Comparison of ENCODE assay signal across 8 cellular contexts in genomic region chr10:121974019-121974534, GRCh38. TPM values are rescaled to one million over a fixed set of nuclear protein-coding genes. Genes with fewer than 3 reads are reported as not detected.
DNase-seq lines count a peak whose midpoint lies in the region; ATAC-seq, FAIRE-seq and TF ChIP-seq lines count a peak whose summit lies in the region.

No MANE protein-coding gene starts in this region.

- no peak for FAIRE-seq in GM12891 (lab: Jason Lieb, UNC)

- intact Hi-C loops in left lung (cut with DNase I) (no loop called here), transverse colon (cut with DNase I; ENCODE audit: low total_unique reads) (loop anchor here (2.0 to 10.0 kb wide), 2 partner anchors 71 to 139 kb away; no protein-coding TSS in a partner anchor)

- H3K36me3 ChIP-seq in left lung, result peaks cover 0 to 23% of the 10 kb centered on the region in 2 donors
- H3K36me3 ChIP-seq in transverse colon, result peaks cover 0 to 16% (median 7%) of the 10 kb centered on the region in 4 donors

- in situ Hi-C loops in transverse colon (cut with MboI; ENCODE audit: low pct_ligation_motif_present in 1 of 4, low pct_unique_long_range_greater_than_20kb in 1 of 4, low sequenced_read_pairs in 3 of 4), result no loop called here

- H3K9me3 Mint-ChIP-seq in activated naive CD8-positive, alpha-beta T cell (ENCODE audit: low read depth), result no peaks in the 10 kb centered on the region

- no peak for TF ChIP-seq POLR2A in transverse colon (IDR thresholded peaks at IDR 0.05)
- no peak for TF ChIP-seq POLR2A in GM12891 (IDR thresholded peaks at IDR 0.05; ENCODE audit: low read depth, low read length)

- peak overlapping the region; percentile 90 for H3K4me3 Mint-ChIP-seq in activated naive CD8-positive, alpha-beta T cell

- TF ChIP-seq CTCF in left lung (IDR thresholded peaks at IDR 0.05) (no peak), transverse colon (IDR thresholded peaks at IDR 0.05) (peak in 1 of 5 experiments; percentile 20)

- H3K4me1 Mint-ChIP-seq in activated naive CD8-positive, alpha-beta T cell (ENCODE audit: low read depth), result peaks cover 26% of the 10 kb centered on the region

- H3K27me3 ChIP-seq in left lung (no peaks in the 10 kb centered on the region), transverse colon (no peaks in the 10 kb centered on the region)

- ATAC-seq in GM18508 (IDR thresholded peaks at IDR 0.05; ENCODE audit: insufficient read depth, unreplicated experiment) (peak; percentile 28), HG03095 (IDR thresholded peaks at IDR 0.05; ENCODE audit: unreplicated experiment) (peak; percentile 15), left lung (peak; percentile 43)

- peaks cover 8 to 29% of the 10 kb centered on the region in 2 donors for H3K4me1 ChIP-seq in left lung
- H3K4me1 ChIP-seq in transverse colon, result peaks cover 11 to 22% (median 19%) of the 10 kb centered on the region in 4 donors

- peak overlapping the region; percentile 83 to 89 for H3K4me3 ChIP-seq in left lung
- peak overlapping the region; percentile 84 to 99 (median 94) for H3K4me3 ChIP-seq in transverse colon

- TF ChIP-seq EP300 in transverse colon (IDR thresholded peaks at IDR 0.05; ENCODE audit: low read depth), result no peak

- H3K27me3 Mint-ChIP-seq in activated naive CD8-positive, alpha-beta T cell, result no peaks in the 10 kb centered on the region

- H3K9me3 ChIP-seq in left lung (no peaks in the 10 kb centered on the region), transverse colon (no peaks in the 10 kb centered on the region)

- DNase-seq in left lung (no peak), transverse colon (no peak), NCI-H2171 treated with DMSO at 0.1 percent for 48 hours (lab: John Stamatoyannopoulos, UW) (no peak), NCI-H2196 (lab: John Stamatoyannopoulos, UW; ENCODE audit: unreplicated experiment) (no peak), GM12891 (ENCODE audit: insufficient read length, low spot score) (no peak)

- WGBS in transverse colon (ENCODE audit: low coverage in 1 of 2), 2 donors, result 11 to 40% methylated on average over 2 to 15 of the region's 21 CpGs

- peak overlapping the region; percentile 93 to 96 for H3K27ac ChIP-seq in left lung
- H3K27ac ChIP-seq in transverse colon, result peak overlapping the region; percentile 98 to 100 (median 100)

- H3K27ac Mint-ChIP-seq in activated naive CD8-positive, alpha-beta T cell, result peak overlapping the region; percentile 72

- peaks cover 10% of the 10 kb centered on the region for H3K36me3 Mint-ChIP-seq in activated naive CD8-positive, alpha-beta T cell

TF ChIP-seq in GM12891, 5 proteins besides CTCF, POLR2A, EP300 and RAD21:
- TF ChIP-seq SPI1 (IDR thresholded peaks at IDR 0.05; ENCODE audit: low read depth, low read length) (no peak), POU2F2 (IDR thresholded peaks at IDR 0.05; ENCODE audit: low read depth, low read length) (no peak), TAF1 (IDR thresholded peaks at IDR 0.05; ENCODE audit: low read depth, low read length) (no peak), PAX5 (IDR thresholded peaks at IDR 0.05; ENCODE audit: insufficient read depth, low read length, severe bottlenecking) (no peak), POLR2AphosphoS5 (IDR thresholded peaks at IDR 0.05; ENCODE audit: low read depth, low read length) (no peak)

RNA-seq across cellular contexts. Expression of gene NSMCE4A, which starts 0.9 kb away (rescaled TPM):
- total RNA-seq in left lung (10 to 100 TPM; 26.2 to 36.1 TPM), transverse colon (100 to 1,000 TPM in 2 of 4 donors, 10 to 100 TPM in 2; 71.1 to 152 (median 92.7) TPM)
- 35.5 TPM for polyA plus RNA-seq in GM12891 (2012; ENCODE audit: low read depth, missing spikeins)

RNA-seq across cellular contexts. Expression of gene TACC2, which starts 14.9 kb away (rescaled TPM):
- total RNA-seq in left lung (100 to 1,000 TPM; 166 to 193 TPM), transverse colon (100 to 1,000 TPM in 2 of 4 donors, 10 to 100 TPM in 2; 65.9 to 178 (median 101) TPM)
- 0.09 TPM for polyA plus RNA-seq in GM12891 (2012; ENCODE audit: low read depth, missing spikeins)

RNA-seq across cellular contexts. Expression of gene ATE1, which starts 46.2 kb away (rescaled TPM):
- 10 to 100 TPM; 24.5 to 27.3 TPM for total RNA-seq in left lung
- 1,000 to 10,000 TPM in 1 of 4 donors, 10 to 100 TPM in 3; 25.3 to 1,446 (median 31.4) TPM for total RNA-seq in transverse colon
- polyA plus RNA-seq in GM12891 (2012; ENCODE audit: low read depth, missing spikeins), result 8.3 TPM
